Comparison of ENCODE assay signal across 28 cellular contexts in the genomic region with DNA sequence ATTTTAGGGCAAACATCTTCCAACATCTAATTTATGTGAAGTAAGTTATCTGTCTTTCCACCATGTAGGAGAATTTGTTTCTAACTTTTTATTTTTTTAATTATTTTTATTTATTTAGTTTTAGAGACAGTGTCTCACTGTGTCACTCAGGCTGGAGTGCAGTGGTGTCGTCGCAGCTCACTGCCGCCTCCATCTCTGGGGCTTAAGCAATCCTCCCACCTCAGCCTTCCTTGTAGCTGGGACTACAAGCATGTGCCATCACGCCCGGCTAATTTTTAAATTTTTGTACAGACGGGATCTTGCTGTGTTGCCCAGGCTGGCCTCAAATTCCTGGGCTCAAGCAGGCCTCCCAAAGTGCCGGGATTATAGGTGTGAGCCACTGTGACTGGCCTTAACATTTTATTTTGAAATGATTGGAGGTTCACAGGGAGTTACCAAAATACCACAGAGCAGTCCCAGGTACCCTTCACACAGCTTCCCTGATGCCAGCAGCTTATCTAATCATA. TPM values are rescaled to one million over a fixed set of nuclear protein-coding genes. Genes with fewer than 3 reads are reported as not detected.
"Had no signal": no experiment of that assay in that cellular context is flagged by ENCODE, and none has a peak within 500 bp of the region (broad histone marks: within the 10 kb centered on the region; RNA-seq: fewer than 3 reads in every experiment).

No MANE protein-coding gene starts in this region.

- H3K4me3 ChIP-seq: stomach, suprapubic skin, testis, thoracic aorta, thyroid gland, tibial artery, tibial nerve, transverse colon, upper lobe of left lung, upper lobe of right lung, uterus, vagina had no signal

- H3K27ac ChIP-seq: stomach, suprapubic skin, testis, thoracic aorta, thyroid gland, tibial artery, tibial nerve, transverse colon, upper lobe of left lung, upper lobe of right lung, uterus, vagina had no signal

- H3K27me3 ChIP-seq: testis, thyroid gland, vagina had no signal

- ATAC-seq: stimulated activated effector memory CD8-positive, alpha-beta T cell treated with anti-CD3 and anti-CD28 coated beads, Interleukin-12 subunit alpha, Interleukin-12 subunit beta, amount 100 ng/mL, for 72 hours; stimulated activated memory B cell treated with anti-CD40 and anti-IgM and Interleukin-4, amounts not matched to agents 10 μg/mL and 1 μg/mL and 100 μg/mL, for 72 hours; stimulated activated naive B cell treated with anti-CD40 and anti-IgM and Interleukin-4, amounts not matched to agents 10 μg/mL and 1 μg/mL and 100 μg/mL, for 72 hours; stimulated activated naive CD8-positive, alpha-beta T cell treated with anti-CD3 and anti-CD28 coated beads, Interleukin-15, amount 100 ng/mL, for 72 hours; stimulated activated naive CD8-positive, alpha-beta T cell treated with anti-CD3 and anti-CD28 coated beads, Interleukin-15, Interleukin-2, amounts not matched to agents 100 U/mL and 50 U/mL, for 24 hours; upper lobe of right lung had no signal

- FAIRE-seq: urothelium cell line had no signal

- DNase-seq: stimulated activated CD4-positive, alpha-beta T cell treated with anti-CD3 and anti-CD28 coated beads, Interleukin-2, amount 100 ng/mL, for 48 hours; stimulated activated CD4-positive, alpha-beta T cell treated with anti-CD3 and anti-CD28 coated beads, Interleukin-4, amount 100 ng/mL, for 1 hour; stimulated activated CD4-positive, alpha-beta T cell treated with anti-CD3 and anti-CD28 coated beads, Interleukin-4, amount 100 ng/mL, for 24 hours; stimulated activated CD4-positive, alpha-beta T cell treated with anti-CD3 and anti-CD28 coated beads, Interleukin-4, amount 100 ng/mL, for 4 hours; stimulated activated CD8-positive, alpha-beta memory T cell treated with anti-CD3 and anti-CD28 coated beads, Interleukin-4, amount 100 ng/mL, for 48 hours; stimulated activated naive B cell treated with anti-CD40 and anti-IgM and Interleukin-4, amounts not matched to agents 10 μg/mL and 1 μg/mL and 100 μg/mL, for 72 hours; stimulated activated naive CD4-positive, alpha-beta T cell; stimulated activated naive CD4-positive, alpha-beta T cell treated with Interleukin-2 at 50 U/mL for 16 hours; stimulated activated naive CD8-positive, alpha-beta T cell treated with anti-CD3 and anti-CD28 coated beads, Interleukin-15, amount 100 ng/mL, for 72 hours; stimulated activated naive CD8-positive, alpha-beta T cell treated with anti-CD3 and anti-CD28 coated beads, Interleukin-15, Interleukin-2, amounts not matched to agents 100 U/mL and 50 U/mL, for 24 hours; stomach; substantia nigra; testis; thyroid gland; tibial artery; transverse colon; trophoblast cell; upper lobe of left lung; upper lobe of right lung; uterus had no signal

- H3K36me3 ChIP-seq: stomach, suprapubic skin, thoracic aorta, thyroid gland, tibial artery, tibial nerve, transverse colon, upper lobe of left lung, upper lobe of right lung, uterus, vagina had no signal

- H3K4me1 ChIP-seq: upper lobe of right lung had no signal

- H3K9me3 ChIP-seq: stomach, suprapubic skin, testis, thoracic aorta, thyroid gland, tibial artery, tibial nerve, transverse colon, upper lobe of left lung, upper lobe of right lung, uterus, vagina had no signal

RNA-seq across cellular contexts. Expression of gene CELF5, which starts 58.8 kb away (rescaled TPM):
- total RNA-seq: subcutaneous adipose tissue, thoracic aorta, thyroid gland, tibial nerve, upper lobe of right lung, vagina had no signal
